Comparison of ENCODE assay signal across 1 cellular context in the genomic region with DNA sequence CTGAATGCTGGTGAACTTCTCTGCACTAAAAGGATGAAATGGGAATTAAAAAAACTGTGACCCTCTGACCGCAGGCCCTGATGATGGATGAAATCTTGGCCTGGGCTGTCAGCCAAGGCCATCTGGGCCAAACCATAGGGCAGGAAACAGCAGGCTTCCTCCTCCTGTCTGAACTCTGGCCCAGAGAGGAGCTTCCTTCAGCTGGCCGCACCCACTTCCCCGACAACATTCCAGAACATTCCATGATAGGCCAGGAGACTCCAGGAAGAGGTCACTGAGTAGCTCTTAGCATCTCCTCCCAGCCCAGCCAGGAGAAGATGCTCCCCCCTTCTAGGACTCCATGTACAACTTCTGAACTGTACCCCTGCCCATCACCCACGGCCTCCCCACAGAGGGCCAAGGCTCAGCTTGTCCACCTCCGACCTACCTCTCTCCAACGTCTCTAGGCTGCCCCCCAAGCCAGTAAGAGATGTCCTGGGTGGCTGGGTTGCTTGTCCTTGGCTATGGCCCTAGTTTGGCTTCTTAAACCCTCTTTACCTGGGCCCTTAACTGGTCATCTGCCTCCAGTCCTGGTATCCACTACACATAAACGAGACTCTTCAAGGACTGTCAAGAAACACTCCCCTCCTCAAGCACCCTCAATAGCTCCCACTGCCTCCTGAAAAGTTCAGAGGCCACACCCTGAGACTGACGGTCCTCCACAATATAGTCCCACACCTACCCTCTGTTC.
TF ChIP-seq lines count a peak whose summit lies in the region.

No MANE protein-coding gene starts in this region.

TF ChIP-seq in IMR-90, 13 proteins besides CTCF, POLR2A, EP300 and RAD21:
- TF ChIP-seq, protein P1, sequence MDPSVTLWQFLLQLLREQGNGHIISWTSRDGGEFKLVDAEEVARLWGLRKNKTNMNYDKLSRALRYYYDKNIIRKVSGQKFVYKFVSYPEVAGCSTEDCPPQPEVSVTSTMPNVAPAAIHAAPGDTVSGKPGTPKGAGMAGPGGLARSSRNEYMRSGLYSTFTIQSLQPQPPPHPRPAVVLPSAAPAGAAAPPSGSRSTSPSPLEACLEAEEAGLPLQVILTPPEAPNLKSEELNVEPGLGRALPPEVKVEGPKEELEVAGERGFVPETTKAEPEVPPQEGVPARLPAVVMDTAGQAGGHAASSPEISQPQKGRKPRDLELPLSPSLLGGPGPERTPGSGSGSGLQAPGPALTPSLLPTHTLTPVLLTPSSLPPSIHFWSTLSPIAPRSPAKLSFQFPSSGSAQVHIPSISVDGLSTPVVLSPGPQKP (IDR thresholded peaks at IDR 0.05; ENCODE audit: borderline replicate concordance, low read depth, low read length) = no peak
- no peak for TF ChIP-seq RCOR1 (IDR thresholded peaks at IDR 0.05; ENCODE audit: insufficient replicate concordance, low read length)
- no peak for TF ChIP-seq NFE2L2 (IDR thresholded peaks at IDR 0.05; ENCODE audit: low read depth, low read length)
TF ChIP-seq in IMR-90: peak in this region for 0.
